8 cellular contexts compared by ENCODE assay signal in genomic region chr20:44586289-44586911, GRCh38. TPM values are rescaled to one million over a fixed set of nuclear protein-coding genes. Genes with fewer than 3 reads are reported as not detected.
DNase-seq lines count a peak whose midpoint lies in the region; ATAC-seq, FAIRE-seq and TF ChIP-seq lines count a peak whose summit lies in the region.

No MANE protein-coding gene starts in this region.

- no peaks in the 10 kb centered on the region for H3K27me3 Mint-ChIP-seq in CD8-positive, alpha-beta T cell (ENCODE audit: low read depth)

- no peaks in the 10 kb centered on the region for H3K36me3 ChIP-seq in CD8-positive, alpha-beta T cell (ENCODE audit: insufficient read depth, low read length)
- H3K36me3 ChIP-seq in GM12878 (ENCODE audit: control insufficient read depth in 2 of 2, insufficient read depth in 2 of 2, low read length in 1 of 2), result no peaks in the 10 kb centered on the region; a peak in 1 of 4 replicates
- H3K36me3 ChIP-seq in GM23248 (ENCODE audit: low read depth), result peaks cover 8% of the 10 kb centered on the region
- H3K36me3 ChIP-seq in SJCRH30, result no peaks in the 10 kb centered on the region

- H3K36me3 Mint-ChIP-seq in CD8-positive, alpha-beta T cell, result peaks cover 4% of the 10 kb centered on the region

- intact Hi-C loops in CD8-positive, alpha-beta T cell (cut with DNase I, micrococcal nuclease), result no loop called here
- intact Hi-C loops in GM12878 (cut with micrococcal nuclease; ENCODE audit: unreplicated experiment), result loop anchor here (5.0 kb wide), 2 partner anchors 54 to 109 kb away; partner anchors contain the start of gene TTPAL

- H3K4me3 Mint-ChIP-seq in CD8-positive, alpha-beta T cell, result no peak overlapping the region

- CTCF ChIA-PET in CD8-positive, alpha-beta T cell (lab: Charles Lee), result interaction anchor here (0.8 to 1.5 kb wide), 4 partner anchors 8 to 369 kb away, joined by 3 to 5 read pairs (median 4); no protein-coding TSS in a partner anchor
- CTCF ChIA-PET in GM12878 (lab: Yijun Ruan, JAX), result interaction anchor here (0.6 to 5.3 kb wide), 14 partner anchors 10 to 276 kb away, joined by 3 to 67 read pairs (median 6); partner anchors contain the start of genes FITM2 and SERINC3

- POLR2A ChIA-PET in CD8-positive, alpha-beta T cell (lab: Charles Lee), result no interaction called here
- POLR2A ChIA-PET in GM12878 (lab: Charles Lee), result interaction anchor here (1.1 to 5.9 kb wide), 9 partner anchors 8 to 70 kb away, joined by 3 to 46 read pairs (median 4); partner anchors contain the start of gene SERINC3

- no peak for TF ChIP-seq RAD21 in GM12878 (IDR thresholded peaks at IDR 0.05; ENCODE audit: insufficient read depth, low read depth, low read length)

- H4K20me1 ChIP-seq in GM12878 (ENCODE audit: control insufficient read depth, insufficient read depth) (no peaks in the 10 kb centered on the region), GM23248 (ENCODE audit: insufficient read depth) (no peaks in the 10 kb centered on the region)

- RAD21 ChIA-PET in GM12878 (lab: Charles Lee; ENCODE audit: unreplicated experiment), result interaction anchor here (0.7 to 5.4 kb wide), 20 partner anchors 8 to 378 kb away, joined by 3 to 61 read pairs (median 8); partner anchors contain the start of genes ADA, TTPAL and YWHAB

- H3K4me1 Mint-ChIP-seq in CD8-positive, alpha-beta T cell (ENCODE audit: low read depth), result no peaks in the 10 kb centered on the region

- 0% methylated on average over 3 of the region's 3 CpGs for WGBS in GM12878 (ENCODE audit: insufficient coverage, insufficient replicate concordance, low lambda C conversion rate, missing lambda C conversion rate)
- WGBS in GM23248 (ENCODE audit: low coverage in 1 of 2, low lambda C conversion rate in 2 of 2, missing lambda C conversion rate in 2 of 2), 2 experiments, result 83 to 88% methylated on average over 3 of the region's 3 CpGs

- no peak overlapping the region for H3K4me3 ChIP-seq in CD8-positive, alpha-beta T cell (ENCODE audit: low read depth, low read length)
- peak overlapping the region; percentile 47; the same call in 1 of the 2 replicates for H3K4me3 ChIP-seq in GM12878
- H3K4me3 ChIP-seq in GM23248, result no peak overlapping the region
- no peak overlapping the region for H3K4me3 ChIP-seq in SJCRH30

- no peak for DNase-seq in CD8-positive, alpha-beta T cell
- DNase-seq in GM19239 (ENCODE audit: insufficient read length, low spot score) (peak; percentile 30), GM12878 (ENCODE audit: low read depth, low spot score) (peak; percentile 98), activated gamma-delta T cell (lab: John Stamatoyannopoulos, UW) (no peak), GM23248 (no peak), occipital lobe (lab: John Stamatoyannopoulos, UW) (no peak), SJCRH30 (no peak)

- no peaks in the 10 kb centered on the region for H3K9me3 ChIP-seq in CD8-positive, alpha-beta T cell (ENCODE audit: low read length)
- H3K9me3 ChIP-seq in GM12878 (replicated peaks; ENCODE audit: control insufficient read depth, insufficient read depth, low read length) (no peaks in the 10 kb centered on the region), GM23248 (ENCODE audit: low read depth) (no peaks in the 10 kb centered on the region), SJCRH30 (replicated peaks) (no peaks in the 10 kb centered on the region)

- peaks cover 18% of the 10 kb centered on the region for H3F3A ChIP-seq in GM23248 (ENCODE audit: insufficient read depth)

- no peak for TF ChIP-seq CTCF in CD8-positive, alpha-beta T cell (IDR thresholded peaks at IDR 0.05)
- TF ChIP-seq CTCF in GM12878 (IDR thresholded peaks at IDR 0.05 in 2 of 3, conservative IDR thresholded peaks at IDR 0.05 in 1 of 3; ENCODE audit: control insufficient read depth in 2 of 3, extremely low read depth in 1 of 3, insufficient read depth in 1 of 3, low read depth in 3 of 3, low read length in 3 of 3), result no peak

- peak; percentile 75 to 83; a peak in 2 of 4 replicates for TF ChIP-seq EP300 in GM12878 (IDR thresholded peaks at IDR 0.05; ENCODE audit: borderline replicate concordance in 1 of 2, control insufficient read depth in 1 of 2, low read depth in 2 of 2, low read length in 2 of 2)

- TF ChIP-seq POLR2A in GM12878 (IDR thresholded peaks at IDR 0.05; ENCODE audit: low read depth, low read length), result peak; percentile 34; the same call in 1 of the 2 replicates

- in situ Hi-C loops in GM12878 (cut with MboI), result no loop called here
- in situ Hi-C loops in GM23248 (cut with MboI), result no loop called here

- no peak overlapping the region for H3K27ac ChIP-seq in CD8-positive, alpha-beta T cell (ENCODE audit: low read depth, low read length)
- H3K27ac ChIP-seq in GM12878 (ENCODE audit: control insufficient read depth, insufficient read depth) (peak overlapping the region; percentile 77), GM23248 (no peak overlapping the region), SJCRH30 (no peak overlapping the region)

- H2AFZ ChIP-seq in GM12878 (ENCODE audit: control insufficient read depth, low read depth, low read length) (peak overlapping the region; percentile 25), GM23248 (no peak overlapping the region)

- no peaks in the 10 kb centered on the region for H3K27me3 ChIP-seq in CD8-positive, alpha-beta T cell (ENCODE audit: insufficient read depth, low read length)
- H3K27me3 ChIP-seq in GM12878 (replicated peaks in 1 of 2; ENCODE audit: control insufficient read depth in 2 of 2, insufficient read depth in 2 of 2, low read length in 1 of 2), result no peaks in the 10 kb centered on the region
- no peaks in the 10 kb centered on the region for H3K27me3 ChIP-seq in GM23248 (replicated peaks; ENCODE audit: insufficient read depth)
- H3K27me3 ChIP-seq in SJCRH30, result no peaks in the 10 kb centered on the region

- H3K4me1 ChIP-seq in CD8-positive, alpha-beta T cell (ENCODE audit: insufficient read depth, low read length), result no peaks in the 10 kb centered on the region
- peaks cover 73% of the 10 kb centered on the region for H3K4me1 ChIP-seq in GM12878 (ENCODE audit: control insufficient read depth, insufficient read depth, low read length)
- peaks cover 27% of the 10 kb centered on the region for H3K4me1 ChIP-seq in GM23248 (ENCODE audit: insufficient read depth)
- peaks cover 13% of the 10 kb centered on the region for H3K4me1 ChIP-seq in SJCRH30

- H3K9me3 Mint-ChIP-seq in CD8-positive, alpha-beta T cell, result no peaks in the 10 kb centered on the region

- SMC1A ChIA-PET in GM12878 (lab: Charles Lee; ENCODE audit: uncharacterized antibody, unreplicated experiment), result interaction anchor here (0.7 to 7.8 kb wide), 15 partner anchors 9 to 99 kb away, joined by 3 to 144 read pairs (median 4); partner anchors contain the start of gene SERINC3

- H3K79me2 ChIP-seq in GM12878 (ENCODE audit: control insufficient read depth, insufficient read depth, low read length) (no peaks in the 10 kb centered on the region), GM23248 (ENCODE audit: insufficient read depth) (peaks cover 82% of the 10 kb centered on the region)

- FAIRE-seq in GM19239 (lab: Jason Lieb, UNC), result peak; percentile 96
- no peak for FAIRE-seq in GM12878 (lab: Jason Lieb, UNC)

- TSS peak; percentile 43 for BruUV-seq in GM12878 (replicated peaks; lab: Mats Ljungman, UMichigan)

- peak; percentile 34 for ATAC-seq in CD8-positive, alpha-beta T cell
- ATAC-seq in HG03135 (IDR thresholded peaks at IDR 0.05; ENCODE audit: unreplicated experiment) (peak; percentile 75), GM12878 (peak; percentile 77)

- H3K9ac ChIP-seq in GM12878 (ENCODE audit: control insufficient read depth, insufficient read depth, low read length) (peak overlapping the region; percentile 17; the same call in 1 of the 2 replicates), GM23248 (no peak overlapping the region)

- H3K9me2 ChIP-seq in GM23248 (ENCODE audit: insufficient read depth), result no peaks in the 10 kb centered on the region

- no peak overlapping the region for H3K27ac Mint-ChIP-seq in CD8-positive, alpha-beta T cell

- H3K4me2 ChIP-seq in GM12878 (ENCODE audit: control insufficient read depth, insufficient read depth) (peak overlapping the region; percentile 72), GM23248 (ENCODE audit: unreplicated experiment) (no peak overlapping the region)

RNA-seq across cellular contexts. Expression of gene PKIG, which starts 4.0 kb away (rescaled TPM):
- 1 to 10 TPM; 4.7 to 5.8 TPM for total RNA-seq in CD8-positive, alpha-beta T cell
- total RNA-seq in GM12878 (2013; cell fraction: nucleolus; rRNA removed), result 7.9 and 8.9 TPM in 2 replicates
- 77.0 and 78.5 TPM in 2 replicates for total RNA-seq in GM12878 (2014; rRNA removed)
- 47.9 and 51.4 TPM in 2 replicates for total RNA-seq in GM12878 (2014; rRNA removed; fragmentation: Illumina TruSeq; extraction: Trizol)
- total RNA-seq in GM12878 (2021), result 56.2 and 58.4 TPM in 2 replicates
- 7.8 TPM for polyA plus RNA-seq in GM12878 (2011; ENCODE audit: low read depth)
- 16.4 and 17.8 TPM in 2 replicates for polyA plus RNA-seq in GM12878 (2011; rRNA removed)
- polyA plus RNA-seq in GM12878 (2011; cell fraction: cytosol; rRNA removed), result 27.8 and 30.7 TPM in 2 replicates
- polyA plus RNA-seq in GM12878 (2011; cell fraction: nucleus; rRNA removed), result 10.9 TPM in 2 replicates
- 17.2 and 19.4 TPM in 2 replicates for polyA plus RNA-seq in GM12878 (2012)
- 33.8 and 69.3 TPM in 2 replicates for polyA plus RNA-seq in GM12878 (2014; fragmentation: Illumina TruSeq; extraction: Trizol)
- 10 to 100 TPM in 1 of 2 experiments, 1 to 10 TPM in 1; 5.7 to 17.5 TPM for polyA plus RNA-seq in GM12878 (2014; fragmentation: Nextera tagmentation; extraction: Ambion mirVana)
- 74.2 and 82.3 TPM in 2 replicates for polyA plus RNA-seq in GM12878 (2014; rRNA removed)
- polyA plus RNA-seq in GM12878 (2016; fragmentation: Nextera tagmentation; extraction: Ambion mirVana), result 10 to 100 TPM; 26.3 to 28.0 TPM
- 5.6 and 9.3 TPM in 2 replicates for polyA minus RNA-seq in GM12878 (2011; rRNA and poly(A)+ RNA removed)
- polyA minus RNA-seq in GM12878 (2011; cell fraction: cytosol; rRNA and poly(A)+ RNA removed), result 4.2 and 5.1 TPM in 2 replicates
- polyA minus RNA-seq in GM12878 (2011; cell fraction: nucleus; rRNA and poly(A)+ RNA removed), result 1.5 and 3.6 TPM in 2 replicates
- 56.1 and 83.7 TPM in 2 replicates for total RNA-seq in GM23248 (2014; rRNA removed; shearing (Covaris generic))
- polyA plus RNA-seq in GM23248 (2016; fragmentation: Nextera tagmentation; extraction: Ambion mirVana), result 44.0 and 46.0 TPM in 2 replicates
- 19.8 TPM for total RNA-seq in occipital lobe
- total RNA-seq in SJCRH30 (2014; rRNA removed; shearing (Covaris generic)), result 9.6 and 10.1 TPM in 2 replicates

Comparison
In these comparisons a context has a peak if more than half of its experiments do, and no peak if none do; other contexts are left out.
1. DNase-seq: peak in GM19239 (single experiment) and GM12878 (single experiment); none in CD8-positive, alpha-beta T cell (0 of 7), activated gamma-delta T cell (single experiment), GM23248 (single experiment), occipital lobe (single experiment) and SJCRH30 (0 of 2).
2. Peak in every context shown above with its lines, with median percentiles within 50 percentile points of each other: ATAC-seq.